18 cellular contexts compared by ENCODE assay signal in genomic region chr2:48126180-48126579, GRCh38.
A peak's percentile ranks its signal among the peaks of the same experiment; 100 is the strongest.
DNase-seq lines count a peak whose midpoint lies in the region; ATAC-seq and TF ChIP-seq lines count a peak whose summit lies in the region.
"Had no signal": no experiment of that assay in that cellular context is flagged by ENCODE, and none has a peak within 500 bp of the region (broad histone marks: within the 10 kb centered on the region; RNA-seq: fewer than 3 reads in every experiment).

No MANE protein-coding gene starts in this region.

- H3K9me3 Mint-ChIP-seq in activated CD8-positive, alpha-beta T cell treated with anti-CD3 and anti-CD28 coated beads for 36 hours = peaks cover 1% of the 10 kb centered on the region
- H3K9me3 Mint-ChIP-seq: HFFc6; stimulated activated effector memory CD8-positive, alpha-beta T cell treated with anti-CD3 and anti-CD28 coated beads, Interleukin-12 subunit alpha, Interleukin-12 subunit beta, amount 100 ng/mL, for 72 hours had no signal

- H3K27me3 Mint-ChIP-seq in activated CD8-positive, alpha-beta T cell treated with anti-CD3 and anti-CD28 coated beads for 36 hours = no peaks in the 10 kb centered on the region

- H3K27ac Mint-ChIP-seq in activated CD8-positive, alpha-beta T cell treated with anti-CD3 and anti-CD28 coated beads for 36 hours = no peak overlapping the region
- H3K27ac Mint-ChIP-seq: HFFc6; neural progenitor cell; stimulated activated effector memory CD8-positive, alpha-beta T cell treated with anti-CD3 and anti-CD28 coated beads, Interleukin-12 subunit alpha, Interleukin-12 subunit beta, amount 100 ng/mL, for 72 hours had no signal

- WGBS in spleen, 5 donors = 58 to 82% (median 73%) methylated on average over 3 of the region's 3 CpGs

- DNase-seq in Ammon's horn (ENCODE audit: low spot score) (peak; percentile 18), MV-4-11 (lab: John Stamatoyannopoulos, UW) (peak; percentile 22), fibroblast of peridontal ligament (ENCODE audit: extremely low read depth) (peak; percentile 26), omental fat pad (ENCODE audit: low spot score) (peak; percentile 46), medulla oblongata (ENCODE audit: extremely low spot score) (no peak), NCI-H2227 (lab: John Stamatoyannopoulos, UW; ENCODE audit: unreplicated experiment) (no peak), spleen (no peak)
- no peak for DNase-seq in activated CD8-positive, alpha-beta T cell treated with anti-CD3 and anti-CD28 coated beads for 36 hours
- DNase-seq: activated CD4-positive, CD25-positive, alpha-beta regulatory T cell treated with anti-CD3 and anti-CD28 coated beads, Interleukin-2, amount 50 U/mL, for 72 hours; activated naive CD4-positive, alpha-beta T cell treated with Interleukin-2 at 50 U/mL for 16 hours; Calu3; effector memory CD4-positive, alpha-beta T cell; GDM1; HFFc6; SHP77 treated with DMSO at 0.1 percent for 48 hours had no signal

- H3K4me1 Mint-ChIP-seq in activated CD8-positive, alpha-beta T cell treated with anti-CD3 and anti-CD28 coated beads for 36 hours (ENCODE audit: low read depth) = peaks cover 6% of the 10 kb centered on the region
- H3K4me1 Mint-ChIP-seq: stimulated activated effector memory CD8-positive, alpha-beta T cell treated with anti-CD3 and anti-CD28 coated beads, Interleukin-12 subunit alpha, Interleukin-12 subunit beta, amount 100 ng/mL, for 72 hours had no signal

- no peak overlapping the region for H3K27ac ChIP-seq in spleen
- H3K27ac ChIP-seq: neural progenitor cell had no signal

- no peak for TF ChIP-seq CTCF in omental fat pad (IDR thresholded peaks at IDR 0.05)
- TF ChIP-seq CTCF in activated CD8-positive, alpha-beta T cell treated with anti-CD3 and anti-CD28 coated beads for 36 hours (IDR thresholded peaks at IDR 0.05) = no peak
- no peak for TF ChIP-seq CTCF in spleen (IDR thresholded peaks at IDR 0.05 in 8 of 11, conservative IDR thresholded peaks at IDR 0.05 in 3 of 11)

- POLR2A ChIA-PET in activated CD8-positive, alpha-beta T cell treated with anti-CD3 and anti-CD28 coated beads for 36 hours (lab: Charles Lee) = no interaction called here

- no peaks in the 10 kb centered on the region for H3K36me3 Mint-ChIP-seq in activated CD8-positive, alpha-beta T cell treated with anti-CD3 and anti-CD28 coated beads for 36 hours (ENCODE audit: low read depth)
- H3K36me3 Mint-ChIP-seq: brain; stimulated activated effector memory CD8-positive, alpha-beta T cell treated with anti-CD3 and anti-CD28 coated beads, Interleukin-12 subunit alpha, Interleukin-12 subunit beta, amount 100 ng/mL, for 72 hours had no signal

- H3K4me3 Mint-ChIP-seq in activated CD8-positive, alpha-beta T cell treated with anti-CD3 and anti-CD28 coated beads for 36 hours = no peak overlapping the region
- H3K4me3 Mint-ChIP-seq: brain; HFFc6; neural progenitor cell; stimulated activated effector memory CD8-positive, alpha-beta T cell treated with anti-CD3 and anti-CD28 coated beads, Interleukin-12 subunit alpha, Interleukin-12 subunit beta, amount 100 ng/mL, for 72 hours had no signal

- no peaks in the 10 kb centered on the region for H3K27me3 ChIP-seq in spleen (replicated peaks in 1 of 7)
- H3K27me3 ChIP-seq: neural progenitor cell had no signal

- no peak overlapping the region for H3K4me3 ChIP-seq in spleen
- H3K4me3 ChIP-seq: neural progenitor cell had no signal

- TF ChIP-seq POLR2A in spleen (IDR thresholded peaks at IDR 0.05) = no peak

- peak; percentile 95 for ATAC-seq in omental fat pad (ENCODE audit: low FRiP score)
- ATAC-seq in activated CD8-positive, alpha-beta T cell treated with anti-CD3 and anti-CD28 coated beads for 36 hours = no peak
- ATAC-seq: stimulated activated effector memory CD8-positive, alpha-beta T cell treated with anti-CD3 and anti-CD28 coated beads, Interleukin-12 subunit alpha, Interleukin-12 subunit beta, amount 100 ng/mL, for 72 hours had no signal

- H3K9me3 ChIP-seq in spleen = no peaks in the 10 kb centered on the region

- peaks cover 0 to 10% (median 0%) of the 10 kb centered on the region in 6 donors for H3K4me1 ChIP-seq in spleen
- H3K4me1 ChIP-seq: neural progenitor cell had no signal

- CTCF ChIA-PET in activated CD8-positive, alpha-beta T cell treated with anti-CD3 and anti-CD28 coated beads for 36 hours (lab: Charles Lee) = no interaction called here

- intact Hi-C loops in activated CD8-positive, alpha-beta T cell treated with anti-CD3 and anti-CD28 coated beads for 36 hours (cut with micrococcal nuclease) = no loop called here
- intact Hi-C loops in spleen (cut with DNase I; ENCODE audit: low total_unique reads) = no loop called here

- H3K36me3 ChIP-seq in spleen = no peaks in the 10 kb centered on the region
- H3K36me3 ChIP-seq: neural progenitor cell had no signal

Comparison
In these comparisons a context has a peak if more than half of its experiments do, and no peak if none do; other contexts are left out.
1. DNase-seq: peak in Ammon's horn (single experiment), MV-4-11 (single experiment), fibroblast of peridontal ligament (single experiment) and omental fat pad (single experiment); none in medulla oblongata (single experiment), NCI-H2227 (single experiment), activated CD8-positive, alpha-beta T cell treated with anti-CD3 and anti-CD28 coated beads for 36 hours (single experiment) and spleen (single experiment).